In genomic region chr2:70173520-70173919, GRCh38 we compare ENCODE assay signal across 19 cellular contexts. TPM values are rescaled to one million over a fixed set of nuclear protein-coding genes. Genes with fewer than 3 reads are reported as not detected.
DNase-seq lines count a peak whose midpoint lies in the region; ATAC-seq and TF ChIP-seq lines count a peak whose summit lies in the region.
"Had no signal": no experiment of that assay in that cellular context is flagged by ENCODE, and none has a peak within 500 bp of the region (broad histone marks: within the 10 kb centered on the region; RNA-seq: fewer than 3 reads in every experiment).

No MANE protein-coding gene starts in this region.

- DNase-seq in natural killer cell treated with Interleukin-12 subunit alpha and Interleukin-12 subunit beta and Interleukin-15 and Interleukin-18, amount 100 ng/mL, for 72 hours (ENCODE audit: low spot score) = no peak
- DNase-seq in natural killer cell = no peak
- peak; percentile 63 for DNase-seq in amniotic epithelial cell (ENCODE audit: low read depth)
- DNase-seq in fibroblast of mammary gland (ENCODE audit: low read depth) = peak; percentile 54
- DNase-seq in HFFc6 = no peak
- no peak for DNase-seq in NCI-H1436 treated with DMSO at 0.1 percent for 48 hours (lab: John Stamatoyannopoulos, UW)
- DNase-seq in naive thymus-derived CD8-positive, alpha-beta T cell = no peak
- DNase-seq: Calu3; CD8-positive, alpha-beta T cell; EL; NCI-H1417 treated with DMSO at 0.1 percent for 48 hours; NCI-H1930; NCI-H226; NCI-H524; NCI-H82 had no signal

- H3K4me3 Mint-ChIP-seq in natural killer cell treated with Interleukin-12 subunit alpha and Interleukin-12 subunit beta and Interleukin-15 and Interleukin-18, amount 100 ng/mL, for 72 hours = no peak overlapping the region
- H3K4me3 Mint-ChIP-seq in natural killer cell (no peak overlapping the region), HFFc6 (no peak overlapping the region)
- H3K4me3 Mint-ChIP-seq in naive thymus-derived CD8-positive, alpha-beta T cell = no peak overlapping the region
- H3K4me3 Mint-ChIP-seq: CD8-positive, alpha-beta T cell had no signal

- H3K27ac Mint-ChIP-seq in natural killer cell treated with Interleukin-12 subunit alpha and Interleukin-12 subunit beta and Interleukin-15 and Interleukin-18, amount 100 ng/mL, for 72 hours = no peak overlapping the region
- H3K27ac Mint-ChIP-seq in natural killer cell = no peak overlapping the region
- no peak overlapping the region for H3K27ac Mint-ChIP-seq in HFFc6
- no peak overlapping the region for H3K27ac Mint-ChIP-seq in naive thymus-derived CD8-positive, alpha-beta T cell
- H3K27ac Mint-ChIP-seq: CD8-positive, alpha-beta T cell had no signal

- intact Hi-C loops in natural killer cell (cut with micrococcal nuclease) = no loop called here

- no peaks in the 10 kb centered on the region for H3K27me3 Mint-ChIP-seq in natural killer cell treated with Interleukin-12 subunit alpha and Interleukin-12 subunit beta and Interleukin-15 and Interleukin-18, amount 100 ng/mL, for 72 hours
- H3K27me3 Mint-ChIP-seq in natural killer cell (ENCODE audit: low read depth in 2 of 2) = no peaks in the 10 kb centered on the region
- no peaks in the 10 kb centered on the region; the same call in 1 of the 2 replicates for H3K27me3 Mint-ChIP-seq in HFFc6 (ENCODE audit: insufficient read depth)
- H3K27me3 Mint-ChIP-seq in naive thymus-derived CD8-positive, alpha-beta T cell = no peaks in the 10 kb centered on the region

- H3K36me3 Mint-ChIP-seq in natural killer cell treated with Interleukin-12 subunit alpha and Interleukin-12 subunit beta and Interleukin-15 and Interleukin-18, amount 100 ng/mL, for 72 hours = peaks cover 16% of the 10 kb centered on the region
- H3K36me3 Mint-ChIP-seq in natural killer cell (peaks cover 18% of the 10 kb centered on the region), HFFc6 (ENCODE audit: low read depth) (peaks cover 10% of the 10 kb centered on the region)
- H3K36me3 Mint-ChIP-seq in naive thymus-derived CD8-positive, alpha-beta T cell = peaks cover 0 to 85% (median 15%) of the 10 kb centered on the region in 3 donors

- POLR2A ChIA-PET in naive thymus-derived CD8-positive, alpha-beta T cell (lab: Charles Lee) = no interaction called here

- H3K4me3 ChIP-seq in fibroblast of mammary gland (ENCODE audit: control insufficient read depth, low read depth, low read length) = no peak overlapping the region
- H3K4me3 ChIP-seq: A549; BLaER1 treated with 17β-estradiol and CSF1 and Interleukin-3, amounts not matched to agents 10 nM and 100 nM; SJSA1 had no signal

- peak; percentile 44 to 59 for ATAC-seq in natural killer cell treated with Interleukin-12 subunit alpha and Interleukin-12 subunit beta and Interleukin-15 and Interleukin-18, amount 100 ng/mL, for 72 hours
- no peak for ATAC-seq in natural killer cell
- ATAC-seq in HG03378 (IDR thresholded peaks at IDR 0.05; ENCODE audit: unreplicated experiment) = no peak
- ATAC-seq in naive thymus-derived CD8-positive, alpha-beta T cell = no peak
- ATAC-seq: A549; CD8-positive, alpha-beta T cell had no signal

- no peaks in the 10 kb centered on the region for H3K9me3 Mint-ChIP-seq in natural killer cell treated with Interleukin-12 subunit alpha and Interleukin-12 subunit beta and Interleukin-15 and Interleukin-18, amount 100 ng/mL, for 72 hours
- no peaks in the 10 kb centered on the region for H3K9me3 Mint-ChIP-seq in natural killer cell
- H3K9me3 Mint-ChIP-seq in HFFc6 = no peaks in the 10 kb centered on the region
- no peaks in the 10 kb centered on the region for H3K9me3 Mint-ChIP-seq in naive thymus-derived CD8-positive, alpha-beta T cell
- H3K9me3 Mint-ChIP-seq: CD8-positive, alpha-beta T cell had no signal

- H3K4me1 Mint-ChIP-seq in natural killer cell treated with Interleukin-12 subunit alpha and Interleukin-12 subunit beta and Interleukin-15 and Interleukin-18, amount 100 ng/mL, for 72 hours (ENCODE audit: low read depth in 2 of 2) = no peaks in the 10 kb centered on the region
- no peaks in the 10 kb centered on the region for H3K4me1 Mint-ChIP-seq in natural killer cell
- no peaks in the 10 kb centered on the region for H3K4me1 Mint-ChIP-seq in HFFc6 (ENCODE audit: low read depth)
- no peaks in the 10 kb centered on the region for H3K4me1 Mint-ChIP-seq in naive thymus-derived CD8-positive, alpha-beta T cell

- TF ChIP-seq CTCF in natural killer cell (IDR thresholded peaks at IDR 0.05) (no peak), fibroblast of mammary gland (conservative IDR thresholded peaks at IDR 0.05; ENCODE audit: control insufficient read depth, insufficient read depth, low read depth, low read length) (no peak), HFFc6 (IDR thresholded peaks at IDR 0.05) (no peak)

RNA-seq across cellular contexts. Expression of gene C2orf42, which starts 17.3 kb away (rescaled TPM):
- 10 to 100 TPM; 24.3 to 26.1 TPM for total RNA-seq in natural killer cell treated with Interleukin-12 subunit alpha and Interleukin-12 subunit beta and Interleukin-15 and Interleukin-18, amount 100 ng/mL, for 72 hours
- 10 to 100 TPM; 22.7 to 31.5 (median 25.7) TPM for total RNA-seq in natural killer cell
- total RNA-seq in HFFc6 (2021; fragmentation: NEBNext Ultra II Directional; extraction: Animal tissue kit (Norgen Biotek cat#: 25700)) = 10 to 100 TPM; 10.0 to 17.8 (median 14.7) TPM
- 10 to 100 TPM; 36.6 to 40.3 TPM for total RNA-seq in naive thymus-derived CD8-positive, alpha-beta T cell
- 10 to 100 TPM; 19.6 to 31.1 (median 19.9) TPM for polyA plus RNA-seq in naive thymus-derived CD8-positive, alpha-beta T cell

Comparison
In these comparisons a context has a peak if more than half of its experiments do, and no peak if none do; other contexts are left out.
1. ATAC-seq: peak in natural killer cell treated with Interleukin-12 subunit alpha and Interleukin-12 subunit beta and Interleukin-15 and Interleukin-18, amount 100 ng/mL, for 72 hours (2 of 2); none in natural killer cell (0 of 3), HG03378 (single experiment) and naive thymus-derived CD8-positive, alpha-beta T cell (0 of 2).
2. DNase-seq: peak in amniotic epithelial cell (single experiment) and fibroblast of mammary gland (single experiment); none in natural killer cell treated with Interleukin-12 subunit alpha and Interleukin-12 subunit beta and Interleukin-15 and Interleukin-18, amount 100 ng/mL, for 72 hours (single experiment), natural killer cell (single experiment), HFFc6 (single experiment), NCI-H1436 treated with DMSO at 0.1 percent for 48 hours (single experiment) and naive thymus-derived CD8-positive, alpha-beta T cell (0 of 10).